Comparison of ENCODE assay signal across 8 cellular contexts in genomic region chr20:1466211-1467081, GRCh38. TPM values are rescaled to one million over a fixed set of nuclear protein-coding genes. Genes with fewer than 3 reads are reported as not detected.
DNase-seq lines count a peak whose midpoint lies in the region; ATAC-seq and TF ChIP-seq lines count a peak whose summit lies in the region.

TSS of gene NSFL1C (minus strand) at chr20:1466849. CDS start at chr20:1466824, 25 bp downstream.

- no peaks in the 10 kb centered on the region for H3K9me3 ChIP-seq in RWPE2 (ENCODE audit: severe bottlenecking)

- H3K27ac ChIP-seq in RWPE2 (ENCODE audit: poor library complexity, severe bottlenecking): peak within 1 kb of the TSS; percentile 50

- peaks cover 17% of the 10 kb centered on the region for H3K36me3 Mint-ChIP-seq in nephron progenitor cell (ENCODE audit: low read depth)

- H3K4me1 ChIP-seq in RWPE2 (ENCODE audit: insufficient read depth, poor library complexity, severe bottlenecking): peaks cover 13% of the 10 kb centered on the region

- no peaks in the 10 kb centered on the region for H3K9me3 Mint-ChIP-seq in nephron progenitor cell
- no peaks in the 10 kb centered on the region for H3K9me3 Mint-ChIP-seq in stimulated activated naive CD8-positive, alpha-beta T cell treated with anti-CD3 and anti-CD28 coated beads, Interleukin-15, amount 100 ng/mL, for 72 hours

- H3K4me1 Mint-ChIP-seq in nephron progenitor cell: peaks cover 42% of the 10 kb centered on the region
- peaks cover 47% of the 10 kb centered on the region for H3K4me1 Mint-ChIP-seq in stimulated activated naive CD8-positive, alpha-beta T cell treated with anti-CD3 and anti-CD28 coated beads, Interleukin-15, amount 100 ng/mL, for 72 hours

- peaks cover 19% of the 10 kb centered on the region for H3K27me3 Mint-ChIP-seq in nephron progenitor cell (ENCODE audit: low read depth, poor library complexity)
- H3K27me3 Mint-ChIP-seq in stimulated activated naive CD8-positive, alpha-beta T cell treated with anti-CD3 and anti-CD28 coated beads, Interleukin-15, amount 100 ng/mL, for 72 hours: peaks cover 35% of the 10 kb centered on the region

- peak; percentile 84 for ATAC-seq in RWPE2 (ENCODE audit: low read depth)
- ATAC-seq in stimulated activated naive CD8-positive, alpha-beta T cell treated with anti-CD3 and anti-CD28 coated beads, Interleukin-15, amount 100 ng/mL, for 72 hours: peak; percentile 99

- H3K36me3 ChIP-seq in RWPE2 (ENCODE audit: low read depth): peaks cover 34% of the 10 kb centered on the region

- H3K4me3 ChIP-seq in RWPE2 (ENCODE audit: severe bottlenecking) (peak within 1 kb of the TSS; percentile 95), fibroblast of the aortic adventitia (ENCODE audit: low read depth, low read length) (peak within 1 kb of the TSS; percentile 90)

- TF ChIP-seq CTCF in RWPE2 (IDR thresholded peaks at IDR 0.05; ENCODE audit: poor library complexity, severe bottlenecking): peak; percentile 99
- TF ChIP-seq CTCF in fibroblast of the aortic adventitia (IDR thresholded peaks at IDR 0.05; ENCODE audit: insufficient read depth, low read length): peak; percentile 86
- TF ChIP-seq CTCF in nephron progenitor cell (IDR thresholded peaks at IDR 0.05): peak; percentile 99

- H3K27me3 ChIP-seq in RWPE2 (ENCODE audit: insufficient read depth, poor library complexity, severe bottlenecking): no peaks in the 10 kb centered on the region

- DNase-seq in ELF-1 (ENCODE audit: low read depth, low spot score) (peak; percentile 96), H4 (ENCODE audit: low spot score) (peak; percentile 82), LoVo (ENCODE audit: low spot score) (peak; percentile 89), RWPE2 (ENCODE audit: low spot score) (peak; percentile 94), fibroblast of the aortic adventitia (ENCODE audit: low read depth) (peak; percentile 92), nephron progenitor cell (peak; percentile 99)
- DNase-seq in activated T-helper 9 cell treated with anti-CD3 and anti-CD28 coated beads, Interleukin-2, amount 50 U/mL, for 16 hours (ENCODE audit: low read depth): peak; percentile 98
- peak; percentile 97 to 99 for DNase-seq in stimulated activated naive CD8-positive, alpha-beta T cell treated with anti-CD3 and anti-CD28 coated beads, Interleukin-15, amount 100 ng/mL, for 72 hours

- peak within 1 kb of the TSS; percentile 74 for H3K27ac Mint-ChIP-seq in nephron progenitor cell
- peak within 1 kb of the TSS; percentile 79 to 89 for H3K27ac Mint-ChIP-seq in stimulated activated naive CD8-positive, alpha-beta T cell treated with anti-CD3 and anti-CD28 coated beads, Interleukin-15, amount 100 ng/mL, for 72 hours

- H3K4me3 Mint-ChIP-seq in nephron progenitor cell: peak within 1 kb of the TSS; percentile 92
- peak within 1 kb of the TSS; percentile 83 to 92 for H3K4me3 Mint-ChIP-seq in stimulated activated naive CD8-positive, alpha-beta T cell treated with anti-CD3 and anti-CD28 coated beads, Interleukin-15, amount 100 ng/mL, for 72 hours

RNA-seq across cellular contexts. Expression of gene NSFL1C, which starts in this region (rescaled TPM):
- 31.9 and 38.2 TPM in 2 replicates for total RNA-seq in H4 (2014; rRNA removed; shearing (Covaris generic))
- total RNA-seq in fibroblast of the aortic adventitia (ENCODE audit: low replicate concordance): 24.1 and 26.9 TPM in 2 replicates

Comparison
In these comparisons a context has a peak if more than half of its experiments do, and no peak if none do; other contexts are left out.
1. Peak in every context shown above with its lines: DNase-seq, ATAC-seq, H3K4me3 ChIP-seq and H3K27ac ChIP-seq.